ENCODE assay signal across 8 cellular contexts in genomic region chr14:24114536-24115450, GRCh38. TPM values are rescaled to one million over a fixed set of nuclear protein-coding genes. Genes with fewer than 3 reads are reported as not detected.
DNase-seq lines count a peak whose midpoint lies in the region; ATAC-seq and TF ChIP-seq lines count a peak whose summit lies in the region.

TSS of gene DCAF11 (plus strand) at chr14:24114777. CDS start at chr14:24115595, 818 bp downstream.
TSS of gene NRL (minus strand) at chr14:24114949. CDS start at chr14:24082848, 32,101 bp downstream.

- peaks cover 0 to 2% (median 0%) of the 10 kb centered on the region in 7 donors for H3K9me3 Mint-ChIP-seq in CD14-positive monocyte

- peak within 1 kb of the TSS; percentile 98 to 99 (median 99) for H3K27ac Mint-ChIP-seq in CD14-positive monocyte

- no peaks in the 10 kb centered on the region for H3K9me3 ChIP-seq in left lung

- no peaks in the 10 kb centered on the region for H3K27me3 ChIP-seq in left lung

- H3K36me3 ChIP-seq in left lung: peaks cover 0 to 30% of the 10 kb centered on the region in 2 donors

- H3K36me3 Mint-ChIP-seq in CD14-positive monocyte: peaks cover 32 to 39% of the 10 kb centered on the region in 2 donors

- peaks cover 18% of the 10 kb centered on the region for H3K4me1 Mint-ChIP-seq in CD14-positive monocyte

- no peak for TF ChIP-seq CTCF in CD14-positive monocyte (IDR thresholded peaks at IDR 0.05)
- TF ChIP-seq CTCF in left lung (IDR thresholded peaks at IDR 0.05): no peak

- H3K4me3 ChIP-seq in left lung: peak within 1 kb of the TSS; percentile 60 to 88

- H3K27ac ChIP-seq in left lung: peak within 1 kb of the TSS; percentile 99 to 100

- DNase-seq in CD14-positive monocyte (ENCODE audit: low spot score) (peak; percentile 100), NCI-H748 treated with DMSO at 0.1 percent for 48 hours (lab: John Stamatoyannopoulos, UW) (peak; percentile 98), dermis blood vessel endothelial cell (peak; percentile 100), left lung (peak; percentile 97 to 99)
- peak; percentile 98 to 99 for DNase-seq in activated CD4-positive, alpha-beta T cell treated with anti-CD3 and anti-CD28 coated beads, Interleukin-2, amount 50 U/mL, for 4 hours
- DNase-seq in stimulated activated CD4-positive, alpha-beta T cell treated with anti-CD3 and anti-CD28 coated beads, Interleukin-2, amount 100 ng/mL, for 4 hours (ENCODE audit: low read depth): peak; percentile 99

- intact Hi-C loops in CD14-positive monocyte (cut with micrococcal nuclease) (loop anchor here in 1 of 2 donors (1.0 to 10.0 kb wide), 3 partner anchors 33 to 1190 kb away; partner anchors contain the start of genes DHRS1, NOP9, PRMT5 and RNF31), left lung (cut with DNase I) (no loop called here)

- ATAC-seq in GM19397 (IDR thresholded peaks at IDR 0.05; ENCODE audit: unreplicated experiment): peak; percentile 80
- ATAC-seq in HG03565 (IDR thresholded peaks at IDR 0.05; ENCODE audit: unreplicated experiment): peak; percentile 77
- peak; percentile 93 for ATAC-seq in left lung

- peaks cover 0 to 6% (median 2%) of the 10 kb centered on the region in 3 donors for H3K27me3 Mint-ChIP-seq in CD14-positive monocyte (ENCODE audit: low read depth in 3 of 3)

- peaks cover 6 to 30% of the 10 kb centered on the region in 2 donors for H3K4me1 ChIP-seq in left lung

- H3K4me3 Mint-ChIP-seq in CD14-positive monocyte: peak within 1 kb of the TSS; percentile 89 to 95

RNA-seq across cellular contexts. Expression of gene DCAF11, which starts in this region (rescaled TPM):
- polyA plus RNA-seq in CD14-positive monocyte: 10 to 100 TPM; 48.8 to 56.6 TPM
- total RNA-seq in dermis blood vessel endothelial cell (90.7 and 93.9 TPM in 2 replicates), left lung (10 to 100 TPM; 56.4 to 65.1 TPM)

RNA-seq across cellular contexts. Expression of gene NRL, which starts in this region (rescaled TPM):
- 1 to 10 TPM; 1.1 to 1.5 TPM for polyA plus RNA-seq in CD14-positive monocyte
- total RNA-seq in dermis blood vessel endothelial cell: 0.88 and 2.6 TPM in 2 replicates
- total RNA-seq in left lung: 1 to 10 TPM; 1.6 to 2.7 TPM

Comparison
In these comparisons a context has a peak if more than half of its experiments do, and no peak if none do; other contexts are left out.
1. Peak in every context shown above with its lines: DNase-seq, ATAC-seq, H3K4me3 ChIP-seq and H3K27ac ChIP-seq.